8 cellular contexts compared by ENCODE assay signal in the genomic region with DNA sequence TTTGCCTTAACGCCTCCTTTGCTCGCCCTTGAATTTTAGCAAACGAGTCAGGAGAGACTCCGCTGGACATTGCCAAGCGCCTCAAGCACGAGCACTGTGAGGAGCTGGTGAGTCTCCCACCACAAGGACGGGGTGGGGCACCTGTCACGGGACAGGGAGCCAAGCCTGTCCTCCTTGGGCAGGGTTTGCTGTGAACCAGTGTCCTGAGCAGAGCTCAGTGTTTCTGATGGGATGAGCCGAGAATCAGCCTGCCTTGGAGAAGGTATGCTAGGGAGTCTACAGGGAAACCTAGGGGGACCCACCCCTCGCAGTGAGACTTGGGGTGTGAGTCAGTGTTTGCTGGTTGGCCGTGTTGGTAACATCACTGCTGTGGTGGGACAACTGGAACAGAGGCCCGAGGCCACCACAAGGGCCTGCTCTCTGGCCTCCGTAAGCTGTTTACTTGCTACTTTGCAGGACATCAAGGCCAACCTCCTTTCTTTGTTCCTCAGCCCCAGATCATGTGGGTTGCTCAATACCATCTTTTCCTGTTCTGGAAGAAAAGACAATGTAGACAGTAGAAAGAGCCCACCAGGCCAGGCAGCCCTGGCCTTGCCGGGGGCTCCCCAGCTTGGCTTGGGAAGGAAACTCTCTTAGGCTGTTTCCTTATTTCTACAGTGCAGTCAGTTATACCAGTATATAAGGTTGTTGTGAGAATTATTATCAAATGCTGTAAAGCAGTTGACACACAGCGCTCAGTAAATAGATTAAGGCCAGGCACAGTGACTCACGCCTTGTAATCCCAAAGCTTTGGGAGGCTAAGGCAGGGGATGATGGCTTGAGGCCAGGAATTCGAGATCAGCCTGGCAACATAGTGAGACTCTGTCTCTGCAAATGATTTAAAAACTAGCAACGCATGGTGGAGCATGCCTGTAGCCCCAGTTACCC. TPM values are rescaled to one million over a fixed set of nuclear protein-coding genes. Genes with fewer than 3 reads are reported as not detected.
DNase-seq lines count a peak whose midpoint lies in the region; TF ChIP-seq lines count a peak whose summit lies in the region.
"Had no signal": no experiment of that assay in that cellular context is flagged by ENCODE, and none has a peak within 500 bp of the region (broad histone marks: within the 10 kb centered on the region; RNA-seq: fewer than 3 reads in every experiment).

No MANE protein-coding gene starts in this region.

- H3K14ac ChIP-seq in H9 (ENCODE audit: insufficient read depth, low read length): no peak overlapping the region

- no peaks in the 10 kb centered on the region for H3K79me2 ChIP-seq in H9 (ENCODE audit: insufficient read depth, low read length)

- no peak overlapping the region for H3K56ac ChIP-seq in H9 (ENCODE audit: insufficient read length, low read depth, low read length)

- no peaks in the 10 kb centered on the region for H3K27me3 ChIP-seq in colonic mucosa
- H3K27me3 ChIP-seq in vagina: no peaks in the 10 kb centered on the region
- H3K27me3 ChIP-seq in H9 (ENCODE audit: insufficient read depth, low read length): no peaks in the 10 kb centered on the region
- H3K27me3 ChIP-seq: neutrophil had no signal

- no peaks in the 10 kb centered on the region for H3K79me1 ChIP-seq in H9 (ENCODE audit: insufficient read depth, low read depth, low read length, poor library complexity, severe bottlenecking)

- no peak overlapping the region for H2AFZ ChIP-seq in H9 (ENCODE audit: low read length)

- H3K4ac ChIP-seq in H9 (ENCODE audit: low read depth, low read length): no peak overlapping the region

- no peak overlapping the region for H4K91ac ChIP-seq in H9 (ENCODE audit: insufficient read length, low read depth, low read length)

- no peaks in the 10 kb centered on the region for H3K23me2 ChIP-seq in H9 (ENCODE audit: insufficient read length, low read depth, low read length, poor library complexity, severe bottlenecking)

- peaks cover 15 to 45% (median 26%) of the 10 kb centered on the region in 3 experiments for H3K36me3 Mint-ChIP-seq in H9 (ENCODE audit: insufficient read depth in 1 of 3, low read depth in 3 of 3)

- no peak overlapping the region for H2BK20ac ChIP-seq in H9 (ENCODE audit: low read depth, low read length, poor library complexity, severe bottlenecking)

- DNase-seq in M059J (ENCODE audit: low read depth): peak; percentile 92
- DNase-seq in colonic mucosa: peak; percentile 71
- DNase-seq in lung microvascular endothelial cell (ENCODE audit: low read depth in 2 of 2): peak; percentile 19 to 90
- no peak for DNase-seq in vagina (ENCODE audit: extremely low spot score in 2 of 2)
- no peak for DNase-seq in DMS114 treated with DMSO at 0.1 percent for 48 hours (lab: John Stamatoyannopoulos, UW; ENCODE audit: unreplicated experiment)
- no peak for DNase-seq in H9
- no peak for DNase-seq in COR-L47 (lab: John Stamatoyannopoulos, UW)

- H3K4me2 ChIP-seq in H9 (ENCODE audit: insufficient read depth, insufficient read length, low read length): no peak overlapping the region

- H3K27ac Mint-ChIP-seq in H9: peak overlapping the region in 1 of 3 experiments; percentile 67; a peak in 2 of 7 replicates

- H3K4me3 ChIP-seq in colonic mucosa (no peak overlapping the region), vagina (no peak overlapping the region)

- TF ChIP-seq POLR2A in vagina (IDR thresholded peaks at IDR 0.05): no peak

- no peaks in the 10 kb centered on the region for H3K27me3 Mint-ChIP-seq in H9 (ENCODE audit: low read depth)

- H4K8ac ChIP-seq in H9 (replicated peaks; ENCODE audit: insufficient read length, low read depth, low read length): no peak overlapping the region

- no peak overlapping the region for H3K18ac ChIP-seq in H9 (ENCODE audit: insufficient read length, low read depth, low read length)

- H3K36me3 ChIP-seq in colonic mucosa: no peaks in the 10 kb centered on the region
- H3K36me3 ChIP-seq in vagina: no peaks in the 10 kb centered on the region
- H3K36me3 ChIP-seq: neutrophil had no signal

- H4K20me1 ChIP-seq in H9 (ENCODE audit: control insufficient read depth, insufficient read depth, insufficient read length): no peaks in the 10 kb centered on the region

- H2BK12ac ChIP-seq in H9 (ENCODE audit: insufficient read length, low read depth, low read length): no peak overlapping the region

- no peak overlapping the region for H3K4me3 Mint-ChIP-seq in H9

- no CpG with 5 or more reads among the region's 18 CpGs for WGBS in H9 (ENCODE audit: extremely low coverage, insufficient read length, low lambda C conversion rate)

- H3K9me3 Mint-ChIP-seq in H9: no peaks in the 10 kb centered on the region

- H3K4me1 Mint-ChIP-seq in H9: peaks cover 7 to 12% of the 10 kb centered on the region in 2 experiments; a peak in 2 of 4 replicates

- TF ChIP-seq CTCF in colonic mucosa (IDR thresholded peaks at IDR 0.05): no peak
- TF ChIP-seq CTCF in vagina (IDR thresholded peaks at IDR 0.05): no peak
- TF ChIP-seq CTCF in H9 (conservative IDR thresholded peaks at IDR 0.05): no peak

- H3K9me3 ChIP-seq in colonic mucosa (no peaks in the 10 kb centered on the region), vagina (no peaks in the 10 kb centered on the region), H9 (ENCODE audit: control insufficient read depth, low read depth, low read length) (no peaks in the 10 kb centered on the region)
- H3K9me3 ChIP-seq: neutrophil had no signal

- H2BK120ac ChIP-seq in H9 (ENCODE audit: low read depth, low read length, poor library complexity, severe bottlenecking): no peak overlapping the region

- no peak overlapping the region for H4K5ac ChIP-seq in H9 (ENCODE audit: insufficient read length, low read depth, low read length)

- H2AK5ac ChIP-seq in H9 (ENCODE audit: insufficient read length, low read length): no peak overlapping the region

- H3K23ac ChIP-seq in H9 (ENCODE audit: insufficient read length, low read depth, low read length): no peak overlapping the region

- H2BK5ac ChIP-seq in H9 (ENCODE audit: insufficient read length, low read length): no peak overlapping the region

- peak overlapping the region; percentile 82 for H3K27ac ChIP-seq in colonic mucosa
- H3K27ac ChIP-seq in vagina: peak overlapping the region; percentile 89
- H3K27ac ChIP-seq in H9 (ENCODE audit: insufficient read length, low read depth, low read length): no peak overlapping the region
- H3K27ac ChIP-seq: neutrophil had no signal

- intact Hi-C loops in colonic mucosa (cut with DNase I): no loop called here
- intact Hi-C loops in vagina (cut with DNase I): no loop called here

- H3K9ac ChIP-seq in colonic mucosa (ENCODE audit: low read depth in 2 of 2, low read length in 2 of 2) (peak overlapping the region in 1 of 2 donors; percentile 59), H9 (ENCODE audit: extremely low read depth, insufficient read length, low read length) (no peak overlapping the region)

- H3K4me1 ChIP-seq in colonic mucosa (peaks cover 6% of the 10 kb centered on the region), vagina (peaks cover 38% of the 10 kb centered on the region), H9 (ENCODE audit: insufficient read depth, low read length) (peaks cover 6% of the 10 kb centered on the region; the same call in 1 of the 2 replicates)

- no peak overlapping the region for H3T11ph ChIP-seq in H9 (ENCODE audit: low read length)

- no peak overlapping the region for H2BK15ac ChIP-seq in H9 (ENCODE audit: low read depth, low read length)

RNA-seq across cellular contexts. Expression of gene ITGB1BP1, which starts 42.4 kb away (rescaled TPM):
- total RNA-seq in M059J (2014; rRNA removed; shearing (Covaris generic)): 34.3 and 55.3 TPM in 2 replicates
- 10 to 100 TPM; 57.5 to 58.5 TPM for total RNA-seq in colonic mucosa
- 25.6 and 31.6 TPM in 2 replicates for total RNA-seq in lung microvascular endothelial cell
- 53.8 TPM for total RNA-seq in vagina
- total RNA-seq in H9 (2021): 38.7 and 38.9 TPM in 2 replicates

RNA-seq across cellular contexts. Expression of gene CPSF3, which starts 42.5 kb away (rescaled TPM):
- total RNA-seq in M059J (2014; rRNA removed; shearing (Covaris generic)): 75.3 and 79.0 TPM in 2 replicates
- total RNA-seq in colonic mucosa: 10 to 100 TPM; 24.6 to 37.0 TPM
- total RNA-seq in lung microvascular endothelial cell: 22.0 and 27.9 TPM in 2 replicates
- 19.4 TPM for total RNA-seq in vagina
- total RNA-seq in H9 (2021): 89.5 and 95.5 TPM in 2 replicates

Comparison
In these comparisons a context has a peak if more than half of its experiments do, and no peak if none do; other contexts are left out.
1. DNase-seq: peak in M059J (single experiment), colonic mucosa (single experiment) and lung microvascular endothelial cell (2 of 2); none in vagina (0 of 2), DMS114 treated with DMSO at 0.1 percent for 48 hours (single experiment), H9 (single experiment) and COR-L47 (single experiment).